1 cellular context compared by ENCODE assay signal in the genomic region with DNA sequence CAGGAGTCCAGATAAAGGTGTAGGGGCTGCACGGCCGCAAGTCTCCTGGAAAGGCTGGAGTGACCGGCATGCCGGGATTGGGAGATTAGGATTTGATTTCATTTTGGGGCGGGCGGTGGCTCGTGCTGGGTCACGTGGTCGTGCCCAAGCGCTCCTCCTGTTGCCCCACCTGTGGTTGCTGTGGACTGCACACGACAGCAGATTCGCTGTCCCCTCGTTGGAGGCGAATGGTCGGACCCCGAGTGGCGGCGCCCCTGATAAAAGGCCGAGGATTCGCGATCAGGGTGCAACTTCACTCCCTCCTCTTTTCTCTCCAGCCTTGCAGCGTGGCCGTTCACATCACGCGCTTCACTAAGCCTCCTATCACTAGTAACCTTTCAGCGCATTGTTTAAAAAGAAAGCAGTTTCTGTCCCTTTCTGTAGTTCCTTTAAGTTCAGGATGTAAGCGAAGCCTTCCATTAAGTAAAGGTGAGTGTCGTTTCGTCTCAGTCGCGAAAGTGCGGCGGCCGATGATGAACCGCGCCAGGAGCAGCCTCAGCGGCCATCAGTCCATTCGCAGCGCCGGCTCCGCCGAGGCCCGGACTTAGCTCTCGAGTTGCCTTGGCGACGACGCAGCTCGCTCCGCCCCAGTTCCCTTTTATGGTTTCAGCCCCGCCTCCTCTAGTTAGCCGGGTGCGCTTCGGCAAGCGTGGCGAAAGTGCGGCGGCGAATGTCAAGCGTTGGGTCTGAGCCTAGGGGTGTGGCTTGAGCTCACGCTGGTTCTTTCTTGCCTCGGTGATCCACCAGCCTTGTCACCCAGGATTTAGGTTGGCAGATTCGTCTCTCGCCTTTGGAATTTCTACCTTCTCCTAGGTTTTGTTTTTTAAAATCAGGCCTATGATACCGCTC.
TF ChIP-seq lines count a peak whose summit lies in the region.

No MANE protein-coding gene starts in this region.

TF ChIP-seq in GM12878, 131 proteins besides CTCF, POLR2A, EP300 and RAD21 (continued from another document):
- TF ChIP-seq MLLT1 (IDR thresholded peaks at IDR 0.05) (0 out of 2 replicates have a peak, but pooled peaks have one; percentile 20), RUNX3 (IDR thresholded peaks at IDR 0.05; ENCODE audit: low read length) (peak; percentile 70), BCL11A (IDR thresholded peaks at IDR 0.05; ENCODE audit: low read depth, low read length) (no peak), PML (IDR thresholded peaks at IDR 0.05; ENCODE audit: low read length) (peak; percentile 74), EGR1 (IDR thresholded peaks at IDR 0.05; ENCODE audit: borderline replicate concordance in 1 of 2, low read depth in 2 of 2, low read length in 2 of 2) (no peak), GATAD2B (conservative IDR thresholded peaks at IDR 0.05; ENCODE audit: low read depth) (no peak), NFYA (IDR thresholded peaks at IDR 0.05; ENCODE audit: borderline replicate concordance, low read depth, low read length) (no peak), CBFB (IDR thresholded peaks at IDR 0.05; ENCODE audit: low read depth) (0 out of 2 replicates have a peak, but pooled peaks have one; percentile 25), ZSCAN29 (IDR thresholded peaks at IDR 0.05) (no peak), ZNF592 (IDR thresholded peaks at IDR 0.05) (no peak), SRF (IDR thresholded peaks at IDR 0.05; ENCODE audit: low read depth in 2 of 2, low read length in 2 of 2) (peak; percentile 95 to 98), YBX1 (IDR thresholded peaks at IDR 0.05) (no peak), PRDM15 (CRISPR knock-in tag; IDR thresholded peaks at IDR 0.05) (no peak), EZH2 (IDR thresholded peaks at IDR 0.05; ENCODE audit: borderline replicate concordance, control insufficient read depth, low read depth, low read length) (no peak), MTA2 (IDR thresholded peaks at IDR 0.05; ENCODE audit: low read depth) (no peak), HCFC1 (IDR thresholded peaks at IDR 0.05; ENCODE audit: low read length) (peak; percentile 63), YY1 (IDR thresholded peaks at IDR 0.05; ENCODE audit: low read depth, low read length) (peak; percentile 83), PAX5 (IDR thresholded peaks at IDR 0.05; ENCODE audit: borderline replicate concordance, low read depth, low read length) (peak; percentile 67; the same call in 1 of the 2 replicates), POLR2AphosphoS2 (IDR thresholded peaks at IDR 0.05; ENCODE audit: low read depth, low read length) (peak; percentile 96), NFXL1 (IDR thresholded peaks at IDR 0.05; ENCODE audit: borderline replicate concordance) (no peak), RCOR1 (conservative IDR thresholded peaks at IDR 0.05; ENCODE audit: low read depth, low read length) (no peak), USF1 (IDR thresholded peaks at IDR 0.05; ENCODE audit: borderline replicate concordance, extremely low read length, insufficient read depth, low read depth, low read length) (no peak), IKZF1 (conservative IDR thresholded peaks at IDR 0.05) (peak; percentile 59), BMI1 (IDR thresholded peaks at IDR 0.05; ENCODE audit: borderline replicate concordance) (peak; percentile 93)
- TF ChIP-seq, protein P1, sequence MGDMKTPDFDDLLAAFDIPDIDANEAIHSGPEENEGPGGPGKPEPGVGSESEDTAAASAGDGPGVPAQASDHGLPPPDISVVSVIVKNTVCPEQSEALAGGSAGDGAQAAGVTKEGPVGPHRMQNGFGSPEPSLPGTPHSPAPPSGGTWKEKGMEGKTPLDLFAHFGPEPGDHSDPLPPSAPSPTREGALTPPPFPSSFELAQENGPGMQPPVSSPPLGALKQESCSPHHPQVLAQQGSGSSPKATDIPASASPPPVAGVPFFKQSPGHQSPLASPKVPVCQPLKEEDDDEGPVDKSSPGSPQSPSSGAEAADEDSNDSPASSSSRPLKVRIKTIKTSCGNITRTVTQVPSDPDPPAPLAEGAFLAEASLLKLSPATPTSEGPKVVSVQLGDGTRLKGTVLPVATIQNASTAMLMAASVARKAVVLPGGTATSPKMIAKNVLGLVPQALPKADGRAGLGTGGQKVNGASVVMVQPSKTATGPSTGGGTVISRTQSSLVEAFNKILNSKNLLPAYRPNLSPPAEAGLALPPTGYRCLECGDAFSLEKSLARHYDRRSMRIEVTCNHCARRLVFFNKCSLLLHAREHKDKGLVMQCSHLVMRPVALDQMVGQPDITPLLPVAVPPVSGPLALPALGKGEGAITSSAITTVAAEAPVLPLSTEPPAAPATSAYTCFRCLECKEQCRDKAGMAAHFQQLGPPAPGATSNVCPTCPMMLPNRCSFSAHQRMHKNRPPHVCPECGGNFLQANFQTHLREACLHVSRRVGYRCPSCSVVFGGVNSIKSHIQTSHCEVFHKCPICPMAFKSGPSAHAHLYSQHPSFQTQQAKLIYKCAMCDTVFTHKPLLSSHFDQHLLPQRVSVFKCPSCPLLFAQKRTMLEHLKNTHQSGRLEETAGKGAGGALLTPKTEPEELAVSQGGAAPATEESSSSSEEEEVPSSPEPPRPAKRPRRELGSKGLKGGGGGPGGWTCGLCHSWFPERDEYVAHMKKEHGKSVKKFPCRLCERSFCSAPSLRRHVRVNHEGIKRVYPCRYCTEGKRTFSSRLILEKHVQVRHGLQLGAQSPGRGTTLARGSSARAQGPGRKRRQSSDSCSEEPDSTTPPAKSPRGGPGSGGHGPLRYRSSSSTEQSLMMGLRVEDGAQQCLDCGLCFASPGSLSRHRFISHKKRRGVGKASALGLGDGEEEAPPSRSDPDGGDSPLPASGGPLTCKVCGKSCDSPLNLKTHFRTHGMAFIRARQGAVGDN (IDR thresholded peaks at IDR 0.05): no peak
TF ChIP-seq in GM12878: peak in this region for 38.
